ENCODE assay signal across 9 cellular contexts in genomic region chr4:174523003-174523693, GRCh38. TPM values are rescaled to one million over a fixed set of nuclear protein-coding genes. Genes with fewer than 3 reads are reported as not detected.
DNase-seq lines count a peak whose midpoint lies in the region; ATAC-seq and TF ChIP-seq lines count a peak whose summit lies in the region.
"Had no signal": no experiment of that assay in that cellular context is flagged by ENCODE, and none has a peak within 500 bp of the region (broad histone marks: within the 10 kb centered on the region; RNA-seq: fewer than 3 reads in every experiment).

No MANE protein-coding gene starts in this region.

- H3K36me3 ChIP-seq in mucosa of descending colon (ENCODE audit: low read depth), result no peaks in the 10 kb centered on the region
- H3K36me3 ChIP-seq: adrenal gland had no signal

- H3K4me1 ChIP-seq in mucosa of descending colon (ENCODE audit: low read depth), result no peaks in the 10 kb centered on the region

- intact Hi-C loops in mucosa of descending colon (cut with DNase I, micrococcal nuclease), result loop anchor here in 1 of 2 donors (2.0 kb wide), 1 partner anchor 26 kb away; no protein-coding TSS in a partner anchor

- H3K9me3 ChIP-seq in mucosa of descending colon, result no peaks in the 10 kb centered on the region
- H3K9me3 ChIP-seq: adrenal gland had no signal

- H3K4me3 ChIP-seq in AG09309 (ENCODE audit: control insufficient read depth, low read depth, low read length) (peak overlapping the region; percentile 44), mucosa of descending colon (peak overlapping the region; percentile 35)

- no peak for TF ChIP-seq CTCF in AG09309 (IDR thresholded peaks at IDR 0.05; ENCODE audit: control insufficient read depth, insufficient read depth, low read depth, low read length, missing control alignments)
- no peak for TF ChIP-seq CTCF in mucosa of descending colon (IDR thresholded peaks at IDR 0.05)

- DNase-seq in AG09309 (ENCODE audit: low read depth) (no peak), M059J (ENCODE audit: low read depth) (peak; percentile 25), ecto neural progenitor cell (ENCODE audit: low spot score) (peak; percentile 47), mucosa of descending colon (peak in 1 of 3 donors; percentile 28), amygdala (lab: John Stamatoyannopoulos, UW) (no peak), mesenteric fat pad (ENCODE audit: low spot score) (no peak)
- no peak for DNase-seq in effector CD8-positive, alpha-beta T cell (lab: John Stamatoyannopoulos, UW)

- peak; percentile 3 for ATAC-seq in mucosa of descending colon
- ATAC-seq in GM21390 (IDR thresholded peaks at IDR 0.05; ENCODE audit: unreplicated experiment), result no peak

RNA-seq across cellular contexts. Expression of gene HPGD, which starts 0.9 kb away (rescaled TPM):
- total RNA-seq in M059J (2014; rRNA removed; shearing (Covaris generic)), result 2.6 and 3.7 TPM in 2 replicates
- total RNA-seq in mucosa of descending colon, result 100 to 1,000 TPM; 177 to 256 (median 237) TPM
- total RNA-seq in mesenteric fat pad, result 12.9 TPM

Comparison
In these comparisons a context has a peak if more than half of its experiments do, and no peak if none do; other contexts are left out.
1. DNase-seq: peak in M059J (single experiment) and ecto neural progenitor cell (single experiment); none in AG09309 (single experiment), amygdala (0 of 56), effector CD8-positive, alpha-beta T cell (single experiment) and mesenteric fat pad (single experiment).
2. RNA of gene HPGD, which starts 0.9 kb away (total RNA-seq): 177 to 256 TPM in mucosa of descending colon; 12.9 TPM in mesenteric fat pad (single experiment) and 2.6 to 3.7 TPM in M059J; every median in the first group is over 10 times any median in the second.